Comparison of ENCODE assay signal across 9 cellular contexts in the genomic region with DNA sequence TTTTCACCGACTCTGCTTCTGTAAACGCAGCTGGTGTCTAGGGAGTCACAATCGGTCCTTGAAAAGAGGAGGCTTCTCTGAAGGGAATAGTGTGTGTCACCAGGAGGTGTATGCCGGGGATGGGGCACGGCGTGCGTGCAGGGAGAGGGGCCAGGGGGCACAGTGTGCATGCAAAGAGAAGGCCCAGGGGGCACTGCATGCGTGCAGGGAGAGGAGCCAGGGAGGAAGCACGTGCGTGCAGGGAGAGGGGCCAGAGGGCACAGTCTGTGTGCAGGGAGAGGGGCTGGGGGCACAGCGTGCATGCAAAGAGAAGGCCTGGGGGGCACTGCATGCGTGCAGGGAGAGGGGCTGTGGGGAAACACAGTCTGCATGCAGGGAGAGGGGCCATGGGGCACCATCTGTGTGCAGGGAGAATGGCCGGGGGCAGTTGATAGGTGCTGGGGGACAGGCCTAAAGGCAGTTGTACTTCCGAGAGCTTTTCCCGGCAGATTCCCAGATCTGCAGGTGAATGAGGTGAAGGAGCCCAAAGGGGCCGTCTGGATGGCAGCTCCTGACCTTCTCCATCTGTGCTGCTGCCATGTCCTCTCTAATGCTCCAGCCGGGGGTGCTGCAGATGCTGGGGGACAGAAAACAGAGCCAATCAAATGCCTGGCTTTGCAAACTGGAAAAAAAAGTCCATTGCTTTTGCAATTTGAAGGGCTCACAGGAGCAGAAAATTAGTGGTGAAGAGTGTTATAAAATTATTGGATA. TPM values are rescaled to one million over a fixed set of nuclear protein-coding genes. Genes with fewer than 3 reads are reported as not detected.
DNase-seq lines count a peak whose midpoint lies in the region; ATAC-seq and TF ChIP-seq lines count a peak whose summit lies in the region.
"Had no signal": no experiment of that assay in that cellular context is flagged by ENCODE, and none has a peak within 500 bp of the region (broad histone marks: within the 10 kb centered on the region; RNA-seq: fewer than 3 reads in every experiment).

No MANE protein-coding gene starts in this region.

- TF ChIP-seq CTCF in dorsolateral prefrontal cortex (IDR thresholded peaks at IDR 0.05 in 54 of 56, conservative IDR thresholded peaks at IDR 0.05 in 2 of 56; ENCODE audit: low read depth in 1 of 56, partially characterized antibody in 56 of 56) (no peak), spleen (IDR thresholded peaks at IDR 0.05 in 8 of 11, conservative IDR thresholded peaks at IDR 0.05 in 3 of 11) (no peak), CD14-positive monocyte (IDR thresholded peaks at IDR 0.05) (no peak)

- H3K27me3 ChIP-seq in dorsolateral prefrontal cortex (no peaks in the 10 kb centered on the region), spleen (replicated peaks in 1 of 7) (no peaks in the 10 kb centered on the region)
- H3K27me3 ChIP-seq: suprapubic skin had no signal

- no peak for TF ChIP-seq POLR2A in spleen (IDR thresholded peaks at IDR 0.05)

- peak overlapping the region; percentile 31 for H3K4me3 Mint-ChIP-seq in activated naive CD4-positive, alpha-beta T cell treated with anti-CD3 and anti-CD28 coated beads, Interleukin-2, amount 10 ng/mL, durations not matched to agents 7 days and 5 days
- H3K4me3 Mint-ChIP-seq in CD14-positive monocyte = no peak overlapping the region

- no peaks in the 10 kb centered on the region for H3K9me3 Mint-ChIP-seq in activated naive CD4-positive, alpha-beta T cell treated with anti-CD3 and anti-CD28 coated beads, Interleukin-2, amount 10 ng/mL, durations not matched to agents 7 days and 5 days
- peaks cover 0 to 2% (median 0%) of the 10 kb centered on the region in 7 donors for H3K9me3 Mint-ChIP-seq in CD14-positive monocyte

- H3K27ac Mint-ChIP-seq in activated naive CD4-positive, alpha-beta T cell treated with anti-CD3 and anti-CD28 coated beads, Interleukin-2, amount 10 ng/mL, durations not matched to agents 7 days and 5 days = no peak overlapping the region
- peak overlapping the region in 2 of 7 donors; percentile 9 to 38 for H3K27ac Mint-ChIP-seq in CD14-positive monocyte

- ATAC-seq in GM19397 (IDR thresholded peaks at IDR 0.05; ENCODE audit: unreplicated experiment) = no peak

- peaks cover 0 to 29% (median 0%) of the 10 kb centered on the region in 6 donors for H3K36me3 ChIP-seq in spleen
- H3K36me3 ChIP-seq: suprapubic skin had no signal

- H3K4me1 ChIP-seq in spleen = peaks cover 3 to 43% (median 21%) of the 10 kb centered on the region in 6 donors

- peak overlapping the region in 30 of 59 donors; percentile 2 to 46 (median 17) for H3K4me3 ChIP-seq in dorsolateral prefrontal cortex
- no peak overlapping the region for H3K4me3 ChIP-seq in spleen
- H3K4me3 ChIP-seq: suprapubic skin had no signal

- H3K27me3 Mint-ChIP-seq in activated naive CD4-positive, alpha-beta T cell treated with anti-CD3 and anti-CD28 coated beads, Interleukin-2, amount 10 ng/mL, durations not matched to agents 7 days and 5 days = no peaks in the 10 kb centered on the region
- H3K27me3 Mint-ChIP-seq in CD14-positive monocyte (ENCODE audit: low read depth in 3 of 3) = no peaks in the 10 kb centered on the region

- H3K4me1 Mint-ChIP-seq in activated naive CD4-positive, alpha-beta T cell treated with anti-CD3 and anti-CD28 coated beads, Interleukin-2, amount 10 ng/mL, durations not matched to agents 7 days and 5 days = peaks cover 40% of the 10 kb centered on the region
- peaks cover 35% of the 10 kb centered on the region for H3K4me1 Mint-ChIP-seq in CD14-positive monocyte

- CTCF ChIA-PET in activated naive CD4-positive, alpha-beta T cell treated with anti-CD3 and anti-CD28 coated beads, Interleukin-2, amount 10 ng/mL, durations not matched to agents 7 days and 5 days (lab: Charles Lee) = no interaction called here

- H3K9me3 ChIP-seq in spleen = no peaks in the 10 kb centered on the region
- H3K9me3 ChIP-seq: suprapubic skin had no signal

- DNase-seq in activated naive CD4-positive, alpha-beta T cell treated with anti-CD3 and anti-CD28 coated beads, Interleukin-2, amount 10 ng/mL, durations not matched to agents 7 days and 5 days = no peak
- DNase-seq in activated naive CD4-positive, alpha-beta T cell (lab: John Stamatoyannopoulos, UW) = no peak
- DNase-seq in NCI-H1092 treated with DMSO at 0.1 percent for 48 hours (lab: John Stamatoyannopoulos, UW) (peak; percentile 79), dorsolateral prefrontal cortex (peak in 1 of 10 donors; percentile 31), spleen (peak; percentile 64), CD14-positive monocyte (ENCODE audit: low spot score) (no peak), AG08395 (ENCODE audit: low spot score) (no peak)

- H3K27ac ChIP-seq in dorsolateral prefrontal cortex = peak overlapping the region in 55 of 59 donors; percentile 20 to 88 (median 73)
- no peak overlapping the region for H3K27ac ChIP-seq in spleen
- H3K27ac ChIP-seq: suprapubic skin had no signal

- intact Hi-C loops in dorsolateral prefrontal cortex (cut with DNase I) (no loop called here), spleen (cut with DNase I; ENCODE audit: low total_unique reads) (no loop called here), CD14-positive monocyte (cut with micrococcal nuclease) (no loop called here)

- 51 to 65% (median 57%) methylated on average over 16 to 17 of the region's 17 CpGs for whole genome bisulfite sequencing in spleen, 5 donors

- H3K36me3 Mint-ChIP-seq in activated naive CD4-positive, alpha-beta T cell treated with anti-CD3 and anti-CD28 coated beads, Interleukin-2, amount 10 ng/mL, durations not matched to agents 7 days and 5 days = peaks cover 1% of the 10 kb centered on the region
- H3K36me3 Mint-ChIP-seq in CD14-positive monocyte = peaks cover 19 to 42% of the 10 kb centered on the region in 2 donors

RNA-seq across cellular contexts. Expression of gene ATP11A, which starts 36.4 kb away (rescaled TPM):
- total RNA-seq in dorsolateral prefrontal cortex (100 to 1,000 TPM in 25 of 120 experiments, 10 to 100 TPM in 95; 43.2 to 193 (median 80.8) TPM), spleen (10 to 100 TPM; 57.3 to 91.3 (median 65.0) TPM)
- polyA plus RNA-seq in spleen (1 to 10 TPM; 2.7 to 5.5 (median 3.0) TPM), CD14-positive monocyte (1 to 10 TPM; 7.2 to 7.6 TPM)

Comparison
In these comparisons a context has a peak if more than half of its experiments do, and no peak if none do; other contexts are left out.
1. DNase-seq: peak in NCI-H1092 treated with DMSO at 0.1 percent for 48 hours (single experiment) and spleen (single experiment); none in activated naive CD4-positive, alpha-beta T cell treated with anti-CD3 and anti-CD28 coated beads, Interleukin-2, amount 10 ng/mL, durations not matched to agents 7 days and 5 days (single experiment), activated naive CD4-positive, alpha-beta T cell (0 of 4), CD14-positive monocyte (single experiment) and AG08395 (single experiment).
2. H3K27ac ChIP-seq: peak in dorsolateral prefrontal cortex (55 of 59); none in spleen (0 of 8).
3. H3K4me3 ChIP-seq: peak in dorsolateral prefrontal cortex (30 of 59); none in spleen (0 of 8).